In the genomic region with DNA sequence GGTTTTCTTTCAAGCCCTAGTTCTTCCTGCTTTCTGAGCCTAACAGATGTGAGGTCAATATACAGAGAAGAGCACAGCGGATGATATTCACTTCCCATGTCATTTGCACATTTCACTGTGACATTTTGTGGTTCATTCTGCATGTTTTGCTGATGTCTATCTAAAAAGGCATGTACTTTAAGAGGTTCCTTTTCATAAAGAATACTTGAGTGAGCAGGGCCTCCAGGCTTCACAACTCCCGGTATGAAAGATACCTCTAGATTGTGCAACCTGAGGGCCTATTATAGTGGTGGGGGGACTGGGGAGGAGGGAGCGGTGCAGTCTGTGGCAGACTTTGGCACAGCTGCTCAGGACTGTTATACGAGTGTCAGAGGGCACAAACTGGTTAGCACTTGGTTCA, we compare ENCODE assay signal across 20 cellular contexts. TPM values are rescaled to one million over a fixed set of nuclear protein-coding genes. Genes with fewer than 3 reads are reported as not detected.
DNase-seq lines count a peak whose midpoint lies in the region; ATAC-seq lines count a peak whose summit lies in the region.
"Had no signal": no experiment of that assay in that cellular context is flagged by ENCODE, and none has a peak within 500 bp of the region (broad histone marks: within the 10 kb centered on the region; RNA-seq: fewer than 3 reads in every experiment).

No MANE protein-coding gene starts in this region.

- no CpG with 5 or more reads among the region's 4 CpGs for WGBS in mesendoderm (ENCODE audit: extremely low coverage, insufficient coverage, low lambda C conversion rate)

- H3K56ac ChIP-seq in mesendoderm (ENCODE audit: low read length), result no peak overlapping the region

- peak; percentile 75 for DNase-seq in EH (ENCODE audit: low read depth)
- peak; percentile 55 for DNase-seq in KBM-7
- peak; percentile 39 for DNase-seq in SKM-1 treated with dmso at 0.1 percent for 144 hours (lab: John Stamatoyannopoulos, UW; ENCODE audit: unreplicated experiment)
- no peak for DNase-seq in mesendoderm
- no peak for DNase-seq in NCI-H2081 (lab: John Stamatoyannopoulos, UW)
- DNase-seq in stimulated activated naive CD4-positive, alpha-beta T cell treated with Interleukin-2 at 50 U/mL for 16 hours (lab: John Stamatoyannopoulos, UW), result no peak
- DNase-seq: activated CD8-positive, alpha-beta T cell treated with anti-CD3 and anti-CD28 coated beads, Interleukin-2, amount 10 ng/mL, durations not matched to agents 7 days and 5 days; activated T-cell treated with anti-CD3 and anti-CD28 coated beads, Interleukin-2, amount 50 U/mL, for 48 hours; GM23248; left ventricle myocardium inferior; NCI-H2227 treated with DMSO at 0.1 percent for 48 hours; NK-92 treated with Interleukin-12 subunit alpha and Interleukin-12 subunit beta, amount 100 ng/mL, for 24 hours; pancreas; stimulated activated CD4-positive, alpha-beta T cell treated with anti-CD3 and anti-CD28 coated beads, Interleukin-2, amount 100 ng/mL, for 48 hours had no signal

- H3K79me2 ChIP-seq in mesendoderm (ENCODE audit: control insufficient read depth, insufficient read depth, low read length), result no peaks in the 10 kb centered on the region

- in situ Hi-C loops in KBM-7 (cut with MboI; ENCODE audit: low pct_unique_long_range_greater_than_20kb, low sequenced_read_pairs), result loop anchor here (25.0 kb wide), 1 partner anchor 468 kb away; no protein-coding TSS in a partner anchor

- H2AK5ac ChIP-seq in mesendoderm (ENCODE audit: low read length), result no peak overlapping the region

- H4K5ac ChIP-seq in mesendoderm (ENCODE audit: low read length), result no peak overlapping the region

- H3K27me3 ChIP-seq in mesendoderm (ENCODE audit: insufficient read depth, low read length, poor library complexity), result no peaks in the 10 kb centered on the region
- H3K27me3 ChIP-seq: body of pancreas, gastroesophageal sphincter, pancreas had no signal

- no peak overlapping the region for H3K4ac ChIP-seq in mesendoderm (ENCODE audit: low read depth, low read length)

- no peak overlapping the region for H3K4me2 ChIP-seq in mesendoderm (ENCODE audit: low read length)

- no peak overlapping the region for H3K4me3 ChIP-seq in mesendoderm (ENCODE audit: low read length)
- H3K4me3 ChIP-seq: body of pancreas, gastroesophageal sphincter, GM23248, left ventricle myocardium inferior, pancreas had no signal

- H3K27ac ChIP-seq in mesendoderm (ENCODE audit: low read depth, low read length), result no peak overlapping the region
- H3K27ac ChIP-seq: body of pancreas, epithelial cell of prostate, gastroesophageal sphincter, GM23248, left ventricle myocardium inferior, pancreas had no signal

- H4K8ac ChIP-seq in mesendoderm (ENCODE audit: low read depth, low read length), result no peak overlapping the region

- H2BK5ac ChIP-seq in mesendoderm (ENCODE audit: low read length), result no peak overlapping the region

- no peaks in the 10 kb centered on the region for H3K36me3 ChIP-seq in mesendoderm (ENCODE audit: control insufficient read depth, insufficient read depth, low read length)
- H3K36me3 ChIP-seq: gastroesophageal sphincter, left ventricle myocardium inferior, pancreas had no signal

- no peak overlapping the region for H2BK120ac ChIP-seq in mesendoderm (ENCODE audit: low read depth, low read length)

- no peaks in the 10 kb centered on the region for H3K79me1 ChIP-seq in mesendoderm (ENCODE audit: low read length)

- H3K4me1 ChIP-seq in mesendoderm (ENCODE audit: control insufficient read depth, low read depth, low read length), result no peaks in the 10 kb centered on the region
- H3K4me1 ChIP-seq: body of pancreas, pancreas had no signal

- no peak overlapping the region for H2BK15ac ChIP-seq in mesendoderm (replicated peaks; ENCODE audit: low read depth)

- ATAC-seq in GM18517 (IDR thresholded peaks at IDR 0.05; ENCODE audit: unreplicated experiment) (no peak), HG02840 (IDR thresholded peaks at IDR 0.05; ENCODE audit: low FRiP score, unreplicated experiment) (no peak)
- ATAC-seq: activated CD8-positive, alpha-beta T cell treated with anti-CD3 and anti-CD28 coated beads, Interleukin-2, amount 10 ng/mL, durations not matched to agents 7 days and 5 days; activated naive CD4-positive, alpha-beta T cell treated with anti-CD3 and anti-CD28 coated beads, Interleukin-2, amount 50 U/mL, for 72 hours; body of pancreas; gastroesophageal sphincter; pancreas had no signal

- no peak overlapping the region for H3K9ac ChIP-seq in mesendoderm (ENCODE audit: low read length)
- H3K9ac ChIP-seq: GM23248 had no signal

- H3K23ac ChIP-seq in mesendoderm (ENCODE audit: low read length), result no peak overlapping the region

- H3K18ac ChIP-seq in mesendoderm (ENCODE audit: low read length), result peak overlapping the region; percentile 53

RNA-seq across cellular contexts. Expression of gene CPO, which starts 54.6 kb away (rescaled TPM):
- polyA plus RNA-seq in mesendoderm (2013, experiment 1 of 2), result 0.39 TPM
- polyA plus RNA-seq in mesendoderm (2013, experiment 2 of 2), result 0.41 TPM

Comparison
In these comparisons a context has a peak if more than half of its experiments do, and no peak if none do; other contexts are left out.
1. DNase-seq: peak in EH (single experiment), KBM-7 (single experiment) and SKM-1 treated with dmso at 0.1 percent for 144 hours (single experiment); none in mesendoderm (single experiment), NCI-H2081 (0 of 2) and stimulated activated naive CD4-positive, alpha-beta T cell treated with Interleukin-2 at 50 U/mL for 16 hours (single experiment).